24 cellular contexts compared by ENCODE assay signal in the genomic region with DNA sequence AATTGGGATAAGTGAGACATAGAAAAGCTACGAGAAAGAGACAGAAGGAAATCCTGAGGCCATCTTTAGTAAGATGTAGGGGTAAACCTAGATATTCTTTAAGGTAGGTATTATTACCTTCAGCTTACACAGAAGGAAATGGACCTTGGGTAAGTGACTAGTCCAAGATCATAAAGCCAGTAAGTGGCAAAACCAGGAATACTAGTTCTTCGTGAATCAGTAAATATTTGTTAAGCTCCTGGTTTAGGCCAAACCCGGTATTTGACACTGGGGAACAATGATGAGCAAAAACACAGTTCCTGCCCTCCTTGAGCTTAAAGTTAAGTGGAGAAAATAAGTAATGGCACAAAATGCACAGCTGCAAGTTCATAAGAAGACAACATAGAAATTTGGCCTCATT. TPM values are rescaled to one million over a fixed set of nuclear protein-coding genes. Genes with fewer than 3 reads are reported as not detected.
DNase-seq lines count a peak whose midpoint lies in the region; ATAC-seq and TF ChIP-seq lines count a peak whose summit lies in the region.
"Had no signal": no experiment of that assay in that cellular context is flagged by ENCODE, and none has a peak within 500 bp of the region (broad histone marks: within the 10 kb centered on the region; RNA-seq: fewer than 3 reads in every experiment).

No MANE protein-coding gene starts in this region.

- no peak overlapping the region for H3K9ac ChIP-seq in PC-3 (ENCODE audit: low read length)
- H3K9ac ChIP-seq: BLaER1 had no signal

- peaks cover 12% of the 10 kb centered on the region for H3K4me1 Mint-ChIP-seq in activated CD4-positive, alpha-beta memory T cell treated with anti-CD3 and anti-CD28 coated beads for 36 hours (ENCODE audit: low read depth)
- peaks cover 15% of the 10 kb centered on the region for H3K4me1 Mint-ChIP-seq in activated CD4-positive, alpha-beta memory T cell treated with anti-CD3 and anti-CD28 coated beads, Interleukin-2, amount 10 ng/mL, durations not matched to agents 7 days and 5 days
- peaks cover 12% of the 10 kb centered on the region for H3K4me1 Mint-ChIP-seq in activated CD8-positive, alpha-beta memory T cell treated with anti-CD3 and anti-CD28 coated beads, Interleukin-2, amount 10 ng/mL, durations not matched to agents 7 days and 5 days

- H3K9me3 ChIP-seq in PC-3 (ENCODE audit: low read length) = no peaks in the 10 kb centered on the region
- H3K9me3 ChIP-seq: BE2C, BLaER1 had no signal

- POLR2A ChIA-PET in activated CD4-positive, alpha-beta memory T cell treated with anti-CD3 and anti-CD28 coated beads for 36 hours (lab: Charles Lee) = interaction anchor here (0.6 kb wide), 1 partner anchor 627 kb away, joined by 4 read pairs; no protein-coding TSS in a partner anchor
- POLR2A ChIA-PET in activated CD4-positive, alpha-beta memory T cell treated with anti-CD3 and anti-CD28 coated beads, Interleukin-2, amount 10 ng/mL, durations not matched to agents 7 days and 5 days (lab: Charles Lee) = interaction anchor here (1.2 kb wide), 1 partner anchor 132 kb away, joined by 3 read pairs; no protein-coding TSS in a partner anchor
- POLR2A ChIA-PET in PC-3 (lab: Charles Lee; ENCODE audit: unreplicated experiment) = no interaction called here

- H3K4me3 ChIP-seq in PC-3 (ENCODE audit: low read length) (no peak overlapping the region), epithelial cell of esophagus (ENCODE audit: low read length) (no peak overlapping the region)
- H3K4me3 ChIP-seq: BLaER1, GM12878 had no signal

- no peaks in the 10 kb centered on the region for H3F3A ChIP-seq in PC-3 (ENCODE audit: low read length, unreplicated experiment)

- no peaks in the 10 kb centered on the region for H3K9me2 ChIP-seq in PC-3 (replicated peaks; ENCODE audit: low read length)

- H3K79me2 ChIP-seq in PC-3 (ENCODE audit: low read length) = peaks cover 13% of the 10 kb centered on the region

- peaks cover 14% of the 10 kb centered on the region for H3K4me1 ChIP-seq in PC-3 (ENCODE audit: insufficient read depth, low read length)
- H3K4me1 ChIP-seq: BE2C had no signal

- H3K27me3 ChIP-seq in PC-3 (ENCODE audit: low read length) = no peaks in the 10 kb centered on the region
- H3K27me3 ChIP-seq: BE2C, BLaER1 had no signal

- H3K4me2 ChIP-seq in PC-3 (ENCODE audit: low read length) = no peak overlapping the region
- H3K4me2 ChIP-seq: BLaER1 had no signal

- no peaks in the 10 kb centered on the region for H3K27me3 Mint-ChIP-seq in activated CD4-positive, alpha-beta memory T cell treated with anti-CD3 and anti-CD28 coated beads for 36 hours
- H3K27me3 Mint-ChIP-seq in activated CD4-positive, alpha-beta memory T cell treated with anti-CD3 and anti-CD28 coated beads, Interleukin-2, amount 10 ng/mL, durations not matched to agents 7 days and 5 days = no peaks in the 10 kb centered on the region
- H3K27me3 Mint-ChIP-seq in activated CD8-positive, alpha-beta memory T cell treated with anti-CD3 and anti-CD28 coated beads, Interleukin-2, amount 10 ng/mL, durations not matched to agents 7 days and 5 days = no peaks in the 10 kb centered on the region
- H3K27me3 Mint-ChIP-seq: CD4-positive, alpha-beta memory T cell; CD8-positive, alpha-beta memory T cell had no signal

- ATAC-seq in PC-3 = no peak
- ATAC-seq in activated CD8-positive, alpha-beta memory T cell treated with anti-CD3 and anti-CD28 coated beads, Interleukin-2, amount 10 ng/mL, durations not matched to agents 7 days and 5 days = no peak
- ATAC-seq: GM12878 had no signal

- intact Hi-C loops in activated CD4-positive, alpha-beta memory T cell treated with anti-CD3 and anti-CD28 coated beads for 36 hours (cut with micrococcal nuclease) = no loop called here
- intact Hi-C loops in PC-3 (cut with micrococcal nuclease) = no loop called here

- BruUV-seq in PC-3 (replicated peaks; lab: Mats Ljungman, UMichigan) = no TSS peak

- peaks cover 47% of the 10 kb centered on the region for H3K36me3 Mint-ChIP-seq in activated CD4-positive, alpha-beta memory T cell treated with anti-CD3 and anti-CD28 coated beads for 36 hours
- peaks cover 41% of the 10 kb centered on the region for H3K36me3 Mint-ChIP-seq in activated CD4-positive, alpha-beta memory T cell treated with anti-CD3 and anti-CD28 coated beads, Interleukin-2, amount 10 ng/mL, durations not matched to agents 7 days and 5 days (ENCODE audit: low read depth)
- peaks cover 37% of the 10 kb centered on the region for H3K36me3 Mint-ChIP-seq in activated CD8-positive, alpha-beta memory T cell treated with anti-CD3 and anti-CD28 coated beads, Interleukin-2, amount 10 ng/mL, durations not matched to agents 7 days and 5 days

- H3K4me3 Mint-ChIP-seq in activated CD4-positive, alpha-beta memory T cell treated with anti-CD3 and anti-CD28 coated beads for 36 hours = no peak overlapping the region
- H3K4me3 Mint-ChIP-seq in activated CD4-positive, alpha-beta memory T cell treated with anti-CD3 and anti-CD28 coated beads, Interleukin-2, amount 10 ng/mL, durations not matched to agents 7 days and 5 days = no peak overlapping the region
- no peak overlapping the region for H3K4me3 Mint-ChIP-seq in activated CD8-positive, alpha-beta memory T cell treated with anti-CD3 and anti-CD28 coated beads, Interleukin-2, amount 10 ng/mL, durations not matched to agents 7 days and 5 days
- H3K4me3 Mint-ChIP-seq: CD14-positive monocyte; CD8-positive, alpha-beta memory T cell had no signal

- CTCF ChIA-PET in activated CD4-positive, alpha-beta memory T cell treated with anti-CD3 and anti-CD28 coated beads for 36 hours (lab: Charles Lee) = interaction anchor here (0.8 kb wide), 1 partner anchor 94 kb away, joined by 3 read pairs; no protein-coding TSS in a partner anchor
- CTCF ChIA-PET in activated CD4-positive, alpha-beta memory T cell treated with anti-CD3 and anti-CD28 coated beads, Interleukin-2, amount 10 ng/mL, durations not matched to agents 7 days and 5 days (lab: Charles Lee) = interaction anchor here (1.2 to 1.6 kb wide), 2 partner anchors 12 to 113 kb away, joined by 3 to 4 read pairs; a partner anchor contains a TSS
- CTCF ChIA-PET in PC-3 (lab: Charles Lee) = interaction anchor here (0.7 kb wide), 1 partner anchor 94 kb away, joined by 3 read pairs; no protein-coding TSS in a partner anchor
- CTCF ChIA-PET in activated CD8-positive, alpha-beta memory T cell treated with anti-CD3 and anti-CD28 coated beads, Interleukin-2, amount 10 ng/mL, durations not matched to agents 7 days and 5 days (lab: Charles Lee) = interaction anchor here (1.2 to 1.7 kb wide), 2 partner anchors 113 to 119 kb away, joined by 3 to 4 read pairs; no protein-coding TSS in a partner anchor

- H3K9me3 Mint-ChIP-seq in activated CD4-positive, alpha-beta memory T cell treated with anti-CD3 and anti-CD28 coated beads for 36 hours = no peaks in the 10 kb centered on the region
- H3K9me3 Mint-ChIP-seq in activated CD4-positive, alpha-beta memory T cell treated with anti-CD3 and anti-CD28 coated beads, Interleukin-2, amount 10 ng/mL, durations not matched to agents 7 days and 5 days = no peaks in the 10 kb centered on the region
- no peaks in the 10 kb centered on the region for H3K9me3 Mint-ChIP-seq in activated CD8-positive, alpha-beta memory T cell treated with anti-CD3 and anti-CD28 coated beads, Interleukin-2, amount 10 ng/mL, durations not matched to agents 7 days and 5 days (ENCODE audit: low read depth)
- H3K9me3 Mint-ChIP-seq: CD14-positive monocyte; CD4-positive, CD25-positive, alpha-beta regulatory T cell; CD8-positive, alpha-beta memory T cell had no signal

- H3K27ac ChIP-seq in PC-3 (ENCODE audit: low read length) = no peak overlapping the region
- H3K27ac ChIP-seq: BLaER1 had no signal

- TF ChIP-seq CTCF in PC-3 (conservative IDR thresholded peaks at IDR 0.05; ENCODE audit: low read depth, low read length) (no peak), epithelial cell of esophagus (IDR thresholded peaks at IDR 0.05; ENCODE audit: insufficient read depth, low read depth, low read length, missing control alignments) (no peak)

- H3K36me3 ChIP-seq in PC-3 (ENCODE audit: low read depth, low read length) = peaks cover 10% of the 10 kb centered on the region; the same call in 1 of the 2 replicates

- H2AFZ ChIP-seq in PC-3 (ENCODE audit: low read length) = no peak overlapping the region

- DNase-seq in activated CD4-positive, alpha-beta memory T cell treated with anti-CD3 and anti-CD28 coated beads for 36 hours = no peak
- DNase-seq in activated CD4-positive, alpha-beta memory T cell treated with anti-CD3 and anti-CD28 coated beads, Interleukin-2, amount 10 ng/mL, durations not matched to agents 7 days and 5 days = no peak
- DNase-seq in PC-3 (peak; percentile 44), epithelial cell of esophagus (ENCODE audit: low read depth) (peak; percentile 47), NCI-H526 treated with DMSO at 0.1 percent for 48 hours (lab: John Stamatoyannopoulos, UW) (no peak), NCI-H748 treated with DMSO at 0.1 percent for 48 hours (lab: John Stamatoyannopoulos, UW) (no peak)
- DNase-seq in activated CD8-positive, alpha-beta memory T cell treated with anti-CD3 and anti-CD28 coated beads, Interleukin-2, amount 10 ng/mL, durations not matched to agents 7 days and 5 days = no peak
- DNase-seq: 8988T; ACHN; BE2C; C1 segment of cervical spinal cord; CD4-positive, alpha-beta memory T cell; CD4-positive, CD25-positive, alpha-beta regulatory T cell; CD8-positive, alpha-beta memory T cell; COR-L47; DMS 273 treated with DMSO at 0.1 percent for 48 hours; DMS153; DMS79; DND-41; EL; GDM1 had no signal

- peak overlapping the region; percentile 2 for H3K27ac Mint-ChIP-seq in activated CD4-positive, alpha-beta memory T cell treated with anti-CD3 and anti-CD28 coated beads for 36 hours
- H3K27ac Mint-ChIP-seq in activated CD4-positive, alpha-beta memory T cell treated with anti-CD3 and anti-CD28 coated beads, Interleukin-2, amount 10 ng/mL, durations not matched to agents 7 days and 5 days = no peak overlapping the region
- H3K27ac Mint-ChIP-seq in activated CD8-positive, alpha-beta memory T cell treated with anti-CD3 and anti-CD28 coated beads, Interleukin-2, amount 10 ng/mL, durations not matched to agents 7 days and 5 days = no peak overlapping the region
- H3K27ac Mint-ChIP-seq: CD14-positive monocyte; CD4-positive, CD25-positive, alpha-beta regulatory T cell had no signal

- H4K20me1 ChIP-seq in PC-3 (ENCODE audit: low read length) = no peaks in the 10 kb centered on the region
- H4K20me1 ChIP-seq: BLaER1 had no signal

RNA-seq across cellular contexts. Expression of a gene that starts 5.3 kb away (rescaled TPM):
- total RNA-seq in activated CD4-positive, alpha-beta memory T cell treated with anti-CD3 and anti-CD28 coated beads for 36 hours = 10 to 100 TPM; 13.7 to 15.6 TPM
- 10 to 100 TPM; 15.1 to 15.6 TPM for total RNA-seq in activated CD4-positive, alpha-beta memory T cell treated with anti-CD3 and anti-CD28 coated beads, Interleukin-2, amount 10 ng/mL, durations not matched to agents 7 days and 5 days
- total RNA-seq in PC-3 (2014; rRNA removed) = 17.9 and 24.8 TPM in 2 replicates
- 10 to 100 TPM; 13.6 to 16.4 TPM for total RNA-seq in activated CD8-positive, alpha-beta memory T cell treated with anti-CD3 and anti-CD28 coated beads, Interleukin-2, amount 10 ng/mL, durations not matched to agents 7 days and 5 days

RNA-seq across cellular contexts. Expression of a gene that starts 13.0 kb away (rescaled TPM):
- 10 to 100 TPM; 34.6 to 38.3 TPM for total RNA-seq in activated CD4-positive, alpha-beta memory T cell treated with anti-CD3 and anti-CD28 coated beads for 36 hours
- total RNA-seq in activated CD4-positive, alpha-beta memory T cell treated with anti-CD3 and anti-CD28 coated beads, Interleukin-2, amount 10 ng/mL, durations not matched to agents 7 days and 5 days = 10 to 100 TPM; 34.2 to 35.7 TPM
- 151 and 161 TPM in 2 replicates for total RNA-seq in PC-3 (2014; rRNA removed)
- 10 to 100 TPM; 37.7 to 44.0 TPM for total RNA-seq in activated CD8-positive, alpha-beta memory T cell treated with anti-CD3 and anti-CD28 coated beads, Interleukin-2, amount 10 ng/mL, durations not matched to agents 7 days and 5 days

Comparison
In these comparisons a context has a peak if more than half of its experiments do, and no peak if none do; other contexts are left out.
1. DNase-seq: peak in PC-3 (single experiment) and epithelial cell of esophagus (single experiment); none in activated CD4-positive, alpha-beta memory T cell treated with anti-CD3 and anti-CD28 coated beads for 36 hours (single experiment), activated CD4-positive, alpha-beta memory T cell treated with anti-CD3 and anti-CD28 coated beads, Interleukin-2, amount 10 ng/mL, durations not matched to agents 7 days and 5 days (single experiment), activated CD8-positive, alpha-beta memory T cell treated with anti-CD3 and anti-CD28 coated beads, Interleukin-2, amount 10 ng/mL, durations not matched to agents 7 days and 5 days (single experiment), NCI-H526 treated with DMSO at 0.1 percent for 48 hours (single experiment) and NCI-H748 treated with DMSO at 0.1 percent for 48 hours (single experiment).